In genomic region chr12:93137656-93138612, GRCh38 we compare ENCODE assay signal across 8 cellular contexts.
DNase-seq lines count a peak whose midpoint lies in the region; ATAC-seq and TF ChIP-seq lines count a peak whose summit lies in the region.

No MANE protein-coding gene starts in this region.

- DNase-seq in epithelial cell of esophagus (ENCODE audit: low read depth) (peak; percentile 99), NCI-H1048 (lab: John Stamatoyannopoulos, UW) (no peak), caudate nucleus (lab: John Stamatoyannopoulos, UW) (no peak), NCI-H2081 treated with DMSO at 0.1 percent for 48 hours (lab: John Stamatoyannopoulos, UW) (no peak)

- peaks cover 38% of the 10 kb centered on the region for H3K4me1 ChIP-seq in skeletal muscle satellite cell (ENCODE audit: control insufficient read depth, insufficient read depth, low read length)

- peak overlapping the region; percentile 6 for H3K4me2 ChIP-seq in skeletal muscle satellite cell (ENCODE audit: low read length)

- no peak for TF ChIP-seq CTCF in 22Rv1 (IDR thresholded peaks at IDR 0.05)
- no peak for TF ChIP-seq CTCF in epithelial cell of esophagus (IDR thresholded peaks at IDR 0.05; ENCODE audit: insufficient read depth, low read depth, low read length, missing control alignments)

- H3K27ac ChIP-seq in 22Rv1 (peak overlapping the region; percentile 90), caudate nucleus (ENCODE audit: low read depth, low read length) (no peak overlapping the region)

- H3K36me3 ChIP-seq in skeletal muscle satellite cell (ENCODE audit: insufficient read depth, low read length), result no peaks in the 10 kb centered on the region

- H3K9me3 ChIP-seq in skeletal muscle satellite cell (replicated peaks; ENCODE audit: low read length), result no peaks in the 10 kb centered on the region

- no peak overlapping the region for H3K9ac ChIP-seq in skeletal muscle satellite cell (ENCODE audit: low read depth, low read length)

- H3K4me3 ChIP-seq in epithelial cell of esophagus (ENCODE audit: low read length) (no peak overlapping the region), skeletal muscle satellite cell (ENCODE audit: low read length) (no peak overlapping the region)

- no peaks in the 10 kb centered on the region for H3K27me3 ChIP-seq in skeletal muscle satellite cell (ENCODE audit: control insufficient read depth, insufficient read depth, low read length)

- ATAC-seq in GM19023 (IDR thresholded peaks at IDR 0.05; ENCODE audit: unreplicated experiment) (peak; percentile 53), HG03571 (IDR thresholded peaks at IDR 0.05; ENCODE audit: unreplicated experiment) (peak; percentile 43)
